In genomic region chr4:24368801-24369200, GRCh38 we compare ENCODE assay signal across 26 cellular contexts.
"Had no signal": no experiment of that assay in that cellular context is flagged by ENCODE, and none has a peak within 500 bp of the region (broad histone marks: within the 10 kb centered on the region; RNA-seq: fewer than 3 reads in every experiment).

No MANE protein-coding gene starts in this region.

- DNase-seq: activated effector memory CD4-positive, alpha-beta T cell treated with anti-CD3 and anti-CD28 coated beads, Interleukin-2, amount 50 U/mL, for 16 hours; activated effector memory CD4-positive, alpha-beta T cell treated with Interleukin-2 at 50 U/mL for 16 hours; activated gamma-delta T cell; activated gamma-delta T cell treated with Interleukin-2 at 50 U/mL for 16 hours; activated naive CD4-positive, alpha-beta T cell; activated naive CD4-positive, alpha-beta T cell treated with anti-CD3 and anti-CD28 coated beads for 36 hours; activated naive CD4-positive, alpha-beta T cell treated with anti-CD3 and anti-CD28 coated beads, Interleukin-2, amount 10 ng/mL, durations not matched to agents 7 days and 5 days; activated naive CD4-positive, alpha-beta T cell treated with anti-CD3 and anti-CD28 coated beads, Interleukin-2, amount 50 U/mL, for 16 hours; activated naive CD4-positive, alpha-beta T cell treated with Interleukin-2 at 50 U/mL for 16 hours; activated naive CD8-positive, alpha-beta T cell treated with anti-CD3 and anti-CD28 coated beads for 36 hours; activated naive CD8-positive, alpha-beta T cell treated with anti-CD3 and anti-CD28 coated beads, Interleukin-2, amount 10 ng/mL, durations not matched to agents 7 days and 5 days; activated naive CD8-positive, alpha-beta T cell treated with anti-CD3 and anti-CD28 coated beads, Interleukin-2, amount 50 U/mL, for 24 hours; activated T-cell treated with anti-CD3 and anti-CD28 coated beads, Interleukin-2, amount 50 U/mL, for 1 hour; activated T-cell treated with anti-CD3 and anti-CD28 coated beads, Interleukin-2, amount 50 U/mL, for 24 hours; activated T-cell treated with anti-CD3 and anti-CD28 coated beads, Interleukin-2, amount 50 U/mL, for 4 hours; activated T-cell treated with anti-CD3 and anti-CD28 coated beads, Interleukin-2, amount 50 U/mL, for 48 hours; activated T-cell treated with anti-CD3 and anti-CD28 coated beads, Interleukin-2, amount 50 U/mL, for 72 hours; adrenal gland; amniotic stem cell; aorta; body of pancreas; brain microvascular endothelial cell; central memory CD4-positive, alpha-beta T cell; cerebellar nuclear complex had no signal

- ATAC-seq: activated naive CD4-positive, alpha-beta T cell treated with anti-CD3 and anti-CD28 coated beads, Interleukin-2, amount 50 U/mL, for 72 hours; activated naive CD8-positive, alpha-beta T cell treated with anti-CD3 and anti-CD28 coated beads, Interleukin-2, amount 50 U/mL, for 24 hours; activated T-cell treated with anti-CD3 and anti-CD28 coated beads, Interleukin-2, amount 50 U/mL, for 4 hours; activated T-cell treated with anti-CD3 and anti-CD28 coated beads, Interleukin-2, amount 50 U/mL, for 72 hours; activated T-helper 17 cell treated with anti-CD3 and anti-CD28 coated beads, Interleukin-2, amount 50 U/mL, for 72 hours; body of pancreas had no signal
